10 cellular contexts compared by ENCODE assay signal in genomic region chr6:26309731-26310142, GRCh38. TPM values are rescaled to one million over a fixed set of nuclear protein-coding genes. Genes with fewer than 3 reads are reported as not detected.
DNase-seq lines count a peak whose midpoint lies in the region; ATAC-seq and TF ChIP-seq lines count a peak whose summit lies in the region.
"Had no signal": no experiment of that assay in that cellular context is flagged by ENCODE, and none has a peak within 500 bp of the region (broad histone marks: within the 10 kb centered on the region; RNA-seq: fewer than 3 reads in every experiment).

No MANE protein-coding gene starts in this region.

- H3F3A ChIP-seq in smooth muscle cell (ENCODE audit: low read depth): peaks cover 12% of the 10 kb centered on the region

- H3K27me3 ChIP-seq in adipocyte (replicated peaks; ENCODE audit: control insufficient read depth, insufficient read depth, low read length): no peaks in the 10 kb centered on the region
- no peaks in the 10 kb centered on the region for H3K27me3 ChIP-seq in smooth muscle cell (ENCODE audit: low read depth)

- TF ChIP-seq CTCF in smooth muscle cell (IDR thresholded peaks at IDR 0.05; ENCODE audit: borderline replicate concordance, insufficient read depth, poor library complexity, severe bottlenecking): no peak

- no peaks in the 10 kb centered on the region for H3K79me2 ChIP-seq in smooth muscle cell (ENCODE audit: low read depth)

- H3K36me3 Mint-ChIP-seq in activated naive CD4-positive, alpha-beta T cell treated with anti-CD3 and anti-CD28 coated beads for 36 hours (ENCODE audit: low read depth): peaks cover 3% of the 10 kb centered on the region
- H3K36me3 Mint-ChIP-seq: activated naive CD8-positive, alpha-beta T cell had no signal

- no peaks in the 10 kb centered on the region for H3K9me3 Mint-ChIP-seq in activated naive CD4-positive, alpha-beta T cell treated with anti-CD3 and anti-CD28 coated beads for 36 hours

- H3K4me3 ChIP-seq in adipocyte (ENCODE audit: low read length) (no peak overlapping the region), smooth muscle cell (no peak overlapping the region)

- H3K9ac ChIP-seq in adipocyte (ENCODE audit: low read length) (no peak overlapping the region), smooth muscle cell (ENCODE audit: low read depth) (no peak overlapping the region)

- WGBS in smooth muscle cell (ENCODE audit: low lambda C conversion rate): 49% methylated on average over 3 of the region's 3 CpGs

- CTCF ChIA-PET in activated naive CD4-positive, alpha-beta T cell treated with anti-CD3 and anti-CD28 coated beads for 36 hours (lab: Charles Lee): interaction anchor here (1.2 to 1.6 kb wide), 2 partner anchors 9 to 35 kb away, joined by 4 to 5 read pairs; no protein-coding TSS in a partner anchor

- ATAC-seq in HG03520 (IDR thresholded peaks at IDR 0.05; ENCODE audit: unreplicated experiment) (peak; percentile 27), HG03469 (IDR thresholded peaks at IDR 0.05; ENCODE audit: unreplicated experiment) (no peak)

- H3K36me3 ChIP-seq in adipocyte (ENCODE audit: control insufficient read depth, insufficient read depth, low read length, severe bottlenecking) (no peaks in the 10 kb centered on the region), smooth muscle cell (ENCODE audit: low read depth) (no peaks in the 10 kb centered on the region)

- peak overlapping the region; percentile 15 for H3K4me2 ChIP-seq in smooth muscle cell

- H3K4me3 Mint-ChIP-seq in activated naive CD4-positive, alpha-beta T cell treated with anti-CD3 and anti-CD28 coated beads for 36 hours: no peak overlapping the region

- H3K27ac ChIP-seq in smooth muscle cell (ENCODE audit: low read depth): peak overlapping the region; percentile 17
- H3K27ac ChIP-seq: C4-2B had no signal

- H3K4me1 Mint-ChIP-seq in activated naive CD4-positive, alpha-beta T cell treated with anti-CD3 and anti-CD28 coated beads for 36 hours (ENCODE audit: low read depth): peaks cover 41% of the 10 kb centered on the region

- H3K27ac Mint-ChIP-seq in activated naive CD4-positive, alpha-beta T cell treated with anti-CD3 and anti-CD28 coated beads for 36 hours: peak overlapping the region; percentile 1
- H3K27ac Mint-ChIP-seq: activated naive CD8-positive, alpha-beta T cell had no signal

- no peaks in the 10 kb centered on the region for H4K20me1 ChIP-seq in smooth muscle cell (ENCODE audit: low read depth)

- intact Hi-C loops in activated naive CD4-positive, alpha-beta T cell treated with anti-CD3 and anti-CD28 coated beads for 36 hours (cut with micrococcal nuclease): loop anchor here (10.0 kb wide), 1 partner anchor 845 kb away; no protein-coding TSS in a partner anchor

- H3K27me3 Mint-ChIP-seq in activated naive CD4-positive, alpha-beta T cell treated with anti-CD3 and anti-CD28 coated beads for 36 hours (ENCODE audit: low read depth): no peaks in the 10 kb centered on the region
- H3K27me3 Mint-ChIP-seq: activated naive CD8-positive, alpha-beta T cell had no signal

- H2AFZ ChIP-seq in smooth muscle cell (ENCODE audit: low read depth): no peak overlapping the region

- H3K4me1 ChIP-seq in adipocyte (ENCODE audit: control insufficient read depth, insufficient read depth, low read length) (peaks cover 24% of the 10 kb centered on the region), smooth muscle cell (ENCODE audit: low read depth) (no peaks in the 10 kb centered on the region)

- H3K9me3 ChIP-seq in adipocyte (ENCODE audit: control insufficient read depth, low read length): no peaks in the 10 kb centered on the region
- no peaks in the 10 kb centered on the region for H3K9me3 ChIP-seq in smooth muscle cell (replicated peaks; ENCODE audit: low read depth)

- DNase-seq in activated naive CD4-positive, alpha-beta T cell treated with anti-CD3 and anti-CD28 coated beads for 36 hours: no peak
- no peak for DNase-seq in activated naive CD4-positive, alpha-beta T cell treated with anti-CD3 and anti-CD28 coated beads, Interleukin-2, amount 50 U/mL, for 16 hours
- peak; percentile 37 for DNase-seq in adipocyte (ENCODE audit: low read depth)
- no peak for DNase-seq in smooth muscle cell (lab: John Stamatoyannopoulos, UW; ENCODE audit: unreplicated experiment)
- DNase-seq in stimulated activated CD4-positive, alpha-beta T cell treated with anti-CD3 and anti-CD28 coated beads, Interleukin-2, amount 100 ng/mL, for 48 hours: no peak
- no peak for DNase-seq in SKM-1 (lab: John Stamatoyannopoulos, UW; ENCODE audit: unreplicated experiment)

RNA-seq across cellular contexts. Expression of gene BTN3A2, which starts 55.3 kb away (rescaled TPM):
- total RNA-seq in activated naive CD4-positive, alpha-beta T cell treated with anti-CD3 and anti-CD28 coated beads for 36 hours: 10 to 100 TPM; 67.6 to 80.5 TPM
- 5.1 and 19.7 TPM in 2 replicates for total RNA-seq in smooth muscle cell
- polyA plus RNA-seq in smooth muscle cell: 7.6 and 13.3 TPM in 2 replicates
